In the genomic region with DNA sequence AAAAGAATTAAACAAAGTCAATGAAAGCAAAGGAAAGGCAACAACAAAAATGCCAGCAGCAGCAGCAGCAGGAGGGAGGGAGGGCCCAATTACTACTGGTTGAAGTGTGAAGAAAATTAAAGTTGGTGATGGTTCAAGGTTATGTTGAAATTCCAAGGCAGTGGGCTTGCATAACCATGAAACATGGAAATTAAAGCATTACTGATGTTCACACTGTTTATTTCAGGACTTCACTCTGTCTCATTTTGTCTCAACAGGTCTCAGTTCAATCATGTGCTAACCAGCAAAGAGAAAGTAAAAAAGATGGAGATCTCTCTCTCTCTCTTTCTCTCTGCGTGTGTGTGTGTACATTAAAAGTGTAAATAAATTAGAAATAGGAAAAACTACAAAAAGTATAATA, we compare ENCODE assay signal across 19 cellular contexts.
"Had no signal": no experiment of that assay in that cellular context is flagged by ENCODE, and none has a peak within 500 bp of the region (broad histone marks: within the 10 kb centered on the region; RNA-seq: fewer than 3 reads in every experiment).

No MANE protein-coding gene starts in this region.

- H3K4me3 ChIP-seq: heart right ventricle, lower lobe of right lung, neural progenitor cell, thyroid gland, upper lobe of right lung had no signal

- H3K9me3 ChIP-seq: heart right ventricle, lower lobe of right lung, thyroid gland, upper lobe of right lung had no signal

- H3K27me3 ChIP-seq: heart right ventricle, neural progenitor cell, thyroid gland, upper lobe of right lung had no signal

- H3K4me1 ChIP-seq: heart right ventricle, lower lobe of right lung, upper lobe of right lung had no signal

- DNase-seq: activated CD4-positive, alpha-beta T cell treated with anti-CD3 and anti-CD28 coated beads for 4 hours; activated CD4-positive, alpha-beta T cell treated with anti-CD3 and anti-CD28 coated beads, Interleukin-2, amount 50 U/mL, for 48 hours; activated CD4-positive, CD25-positive, alpha-beta regulatory T cell; activated naive CD4-positive, alpha-beta T cell treated with Interleukin-2 at 50 U/mL for 16 hours; activated naive CD8-positive, alpha-beta T cell treated with anti-CD3 and anti-CD28 coated beads for 36 hours; activated T-cell treated with anti-CD3 and anti-CD28 coated beads, Interleukin-2, amount 50 U/mL, for 48 hours; effector memory CD4-positive, alpha-beta T cell; heart right ventricle; islet precursor cell; left colon; lower lobe of right lung; naive thymus-derived CD4-positive, alpha-beta T cell; stimulated activated CD4-positive, alpha-beta T cell treated with anti-CD3 and anti-CD28 coated beads, Interleukin-4, amount 100 ng/mL, for 4 hours; stimulated activated naive CD8-positive, alpha-beta T cell treated with anti-CD3 and anti-CD28 coated beads, Interleukin-15, Interleukin-2, amounts not matched to agents 100 U/mL and 50 U/mL, for 24 hours; T-helper 17 cell; thyroid gland; upper lobe of right lung had no signal

- H3K27ac ChIP-seq: heart right ventricle, lower lobe of right lung, neural progenitor cell, thyroid gland, upper lobe of right lung had no signal

- H3K36me3 ChIP-seq: heart right ventricle, lower lobe of right lung, neural progenitor cell, thyroid gland, upper lobe of right lung had no signal

- ATAC-seq: esophagus mucosa; heart right ventricle; left colon; lower lobe of right lung; naive thymus-derived CD4-positive, alpha-beta T cell; stimulated activated naive CD8-positive, alpha-beta T cell treated with anti-CD3 and anti-CD28 coated beads, Interleukin-15, Interleukin-2, amounts not matched to agents 100 U/mL and 50 U/mL, for 24 hours; T-helper 17 cell; upper lobe of right lung had no signal
